Comparison of ENCODE assay signal across 8 cellular contexts in the genomic region with DNA sequence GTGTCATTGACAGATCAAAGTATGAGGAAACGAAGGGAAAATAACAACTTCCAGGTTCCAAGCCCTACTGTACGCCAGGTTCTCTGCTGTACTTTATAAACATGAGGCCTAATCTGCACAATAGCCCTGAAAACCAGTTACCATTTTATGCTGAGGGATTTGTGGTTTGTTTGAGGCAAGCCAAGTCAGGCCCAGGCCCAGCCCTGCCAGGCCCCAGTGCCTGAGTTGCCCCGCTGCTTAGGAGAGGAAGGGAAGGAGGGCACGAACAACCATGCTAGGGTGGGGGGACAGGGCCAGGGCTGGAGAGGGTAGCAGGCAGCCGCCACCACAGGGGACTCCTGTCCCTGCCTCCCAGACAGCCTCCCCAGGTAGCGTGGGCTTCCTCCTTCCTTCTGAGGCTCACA. TPM values are rescaled to one million over a fixed set of nuclear protein-coding genes. Genes with fewer than 3 reads are reported as not detected.
"Had no signal": no experiment of that assay in that cellular context is flagged by ENCODE, and none has a peak within 500 bp of the region (broad histone marks: within the 10 kb centered on the region; RNA-seq: fewer than 3 reads in every experiment).

No MANE protein-coding gene starts in this region.

RNA-seq across cellular contexts. Expression of a gene that starts 44.0 kb away (rescaled TPM):
- total RNA-seq: activated CD8-positive, alpha-beta memory T cell treated with anti-CD3 and anti-CD28 coated beads, Interleukin-2, amount 10 ng/mL, durations not matched to agents 7 days and 5 days; LHCN-M2; M059J; SJSA1; T-helper 1 cell treated with Interleukin-12 subunit alpha and Interleukin-12 subunit beta and Interleukin-4 antibody, amounts not matched to agents 30 ng/mL and 1 ng/mL, for 36 hours had no signal

RNA-seq across cellular contexts. Expression of a gene that starts 44.2 kb away (rescaled TPM):
- total RNA-seq: activated CD8-positive, alpha-beta memory T cell treated with anti-CD3 and anti-CD28 coated beads, Interleukin-2, amount 10 ng/mL, durations not matched to agents 7 days and 5 days; activated T-cell treated with anti-CD3 and anti-CD28 coated beads, Interleukin-2, amount 50 U/mL, for 4 hours; body of pancreas; K562; LHCN-M2; SJSA1; T-helper 1 cell treated with Interleukin-12 subunit alpha and Interleukin-12 subunit beta and Interleukin-4 antibody, amounts not matched to agents 30 ng/mL and 1 ng/mL, for 36 hours had no signal
- polyA plus RNA-seq: K562 had no signal

RNA-seq across cellular contexts. Expression of a gene that starts 59.7 kb away (rescaled TPM):
- total RNA-seq: activated CD8-positive, alpha-beta memory T cell treated with anti-CD3 and anti-CD28 coated beads, Interleukin-2, amount 10 ng/mL, durations not matched to agents 7 days and 5 days; body of pancreas; LHCN-M2; M059J; SJSA1 had no signal

RNA-seq across cellular contexts. Expression of a gene that starts 59.8 kb away (rescaled TPM):
- total RNA-seq: M059J, SJSA1 had no signal
